Comparison of ENCODE assay signal across 21 cellular contexts in the genomic region with DNA sequence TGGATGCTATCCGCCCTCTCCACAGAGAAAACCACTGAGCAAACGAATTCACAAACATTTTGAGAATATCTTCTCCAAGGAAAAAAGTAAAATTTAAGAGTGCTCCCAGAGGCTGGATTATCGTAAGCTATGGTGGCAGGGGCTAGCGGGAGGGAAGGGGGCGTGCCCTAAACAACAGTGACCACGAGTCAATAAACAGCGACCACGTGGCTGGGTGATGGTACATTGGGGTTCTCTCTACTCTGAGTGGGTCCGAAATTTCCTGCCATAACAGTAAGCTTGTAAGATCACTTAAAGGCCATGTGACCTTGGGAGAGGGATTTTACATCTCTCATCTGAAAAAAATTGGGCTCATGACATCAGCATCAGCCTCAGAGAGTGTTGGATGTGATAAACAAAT.
"Had no signal": no experiment of that assay in that cellular context is flagged by ENCODE, and none has a peak within 500 bp of the region (broad histone marks: within the 10 kb centered on the region; RNA-seq: fewer than 3 reads in every experiment).

No MANE protein-coding gene starts in this region.

- H3K36me3 ChIP-seq: MG63, SJSA1 had no signal

- H3K4me1 ChIP-seq: SJSA1 had no signal

- H3K9me3 ChIP-seq: MG63, SJSA1 had no signal

- DNase-seq: IMR-90, Karpas-422, KG1, MG63, NCI-H1092, NCI-H1105 treated with DMSO at 0.1 percent for 48 hours, NCI-H1417 treated with DMSO at 0.1 percent for 48 hours, NCI-H146, NCI-H1694 treated with DMSO at 0.1 percent for 48 hours, NCI-H1930, NCI-H2081, NCI-H2107, NCI-H2227 treated with DMSO at 0.1 percent for 48 hours, NCI-H524, NCI-H526 treated with DMSO at 0.1 percent for 48 hours, NCI-H748 treated with DMSO at 0.1 percent for 48 hours, Right ventricle myocardium superior, RPMI8226, SIG-M5 had no signal

- H3K27me3 ChIP-seq: MG63, SJSA1 had no signal

- H3K27ac ChIP-seq: SJSA1, SK-N-MC had no signal

- H3K4me3 ChIP-seq: MG63, SJSA1, SK-N-MC had no signal
